In genomic region chr3:74605437-74605836, GRCh38 we compare ENCODE assay signal across 19 cellular contexts. TPM values are rescaled to one million over a fixed set of nuclear protein-coding genes. Genes with fewer than 3 reads are reported as not detected.
DNase-seq lines count a peak whose midpoint lies in the region; ATAC-seq, FAIRE-seq and TF ChIP-seq lines count a peak whose summit lies in the region.
"Had no signal": no experiment of that assay in that cellular context is flagged by ENCODE, and none has a peak within 500 bp of the region (broad histone marks: within the 10 kb centered on the region; RNA-seq: fewer than 3 reads in every experiment).

No MANE protein-coding gene starts in this region.

- FAIRE-seq in K562 (lab: Jason Lieb, UNC) = no peak
- FAIRE-seq: GM12892, H54 had no signal

- H3K36me3 ChIP-seq in BE2C (no peaks in the 10 kb centered on the region), K562 (ENCODE audit: control insufficient read depth, insufficient read depth, low read length) (no peaks in the 10 kb centered on the region), upper lobe of left lung (no peaks in the 10 kb centered on the region)

- CTCF ChIA-PET in K562 (lab: Yijun Ruan, JAX; ENCODE audit: low intra/inter-chr PET ratio) = no interaction called here

- H3K4me3 ChIP-seq in BE2C (ENCODE audit: low read depth, low read length) (no peak overlapping the region), K562 (no peak overlapping the region), upper lobe of left lung (no peak overlapping the region)
- H3K4me3 ChIP-seq: GM23338 had no signal

- TF ChIP-seq CTCF in BE2C (IDR thresholded peaks at IDR 0.05; ENCODE audit: low read depth, low read length) (no peak), K562 (IDR thresholded peaks at IDR 0.05 in 2 of 3, conservative IDR thresholded peaks at IDR 0.05 in 1 of 3; ENCODE audit: insufficient read depth in 2 of 3, low read depth in 1 of 3, low read length in 3 of 3) (no peak), upper lobe of left lung (IDR thresholded peaks at IDR 0.05) (no peak)

- no peaks in the 10 kb centered on the region for H3K9me3 ChIP-seq in BE2C
- no peaks in the 10 kb centered on the region for H3K9me3 ChIP-seq in K562 (replicated peaks; ENCODE audit: control insufficient read depth, insufficient read depth, low read depth, low read length)
- H3K9me3 ChIP-seq in upper lobe of left lung = no peaks in the 10 kb centered on the region

- DNase-seq in BE2C (peak; percentile 41), COR-L47 (lab: John Stamatoyannopoulos, UW) (peak; percentile 13), NCI-H748 (lab: John Stamatoyannopoulos, UW; ENCODE audit: unreplicated experiment) (peak; percentile 70), K562 (ENCODE audit: extremely low read depth in 1 of 4, low spot score in 3 of 4) (no peak), T-helper 9 cell (no peak), RKO (ENCODE audit: low spot score) (no peak), upper lobe of left lung (no peak)
- DNase-seq: ACHN; CD4-positive, alpha-beta T cell; DMS153; DMS79; GDM1; HFFc6 had no signal

- H2AFZ ChIP-seq in K562 (ENCODE audit: low read depth, low read length) = no peak overlapping the region
- H2AFZ ChIP-seq: GM23338 had no signal

- POLR2A ChIA-PET in K562 (lab: Yijun Ruan, JAX) = interaction anchor here (0.5 kb wide), 1 partner anchor 11 kb away, joined by 3 read pairs; no protein-coding TSS in a partner anchor

- no TSS peak for BruUV-seq in K562 (replicated peaks; lab: Mats Ljungman, UMichigan)

- TF ChIP-seq EP300 in K562 (IDR thresholded peaks at IDR 0.05; ENCODE audit: low read length) = no peak
- no peak for TF ChIP-seq EP300 in upper lobe of left lung (IDR thresholded peaks at IDR 0.05)

- ATAC-seq in K562 (no peak), upper lobe of left lung (ENCODE audit: low FRiP score in 2 of 2) (no peak)
- ATAC-seq: GM23338, HCT116 had no signal

- peaks cover 23% of the 10 kb centered on the region for H3K27me3 ChIP-seq in BE2C
- no peaks in the 10 kb centered on the region for H3K27me3 ChIP-seq in K562 (ENCODE audit: control insufficient read depth in 2 of 2, insufficient read depth in 2 of 2, low read length in 2 of 2)
- no peaks in the 10 kb centered on the region for H3K27me3 ChIP-seq in upper lobe of left lung

- H3K9me1 ChIP-seq in K562 (ENCODE audit: control insufficient read depth, insufficient read depth, low read length) = no peaks in the 10 kb centered on the region

- WGBS in K562 (ENCODE audit: insufficient coverage, low coverage, missing lambda C conversion rate) = 0% methylated on average over 3 of the region's 3 CpGs
- WGBS in upper lobe of left lung, 2 donors = 81 to 90% methylated on average over 3 of the region's 3 CpGs

- no peak for TF ChIP-seq POLR2A in K562 (conservative IDR thresholded peaks at IDR 0.05)
- no peak for TF ChIP-seq POLR2A in upper lobe of left lung (IDR thresholded peaks at IDR 0.05)

- H3K27ac ChIP-seq in K562 (ENCODE audit: extremely low read depth, low read depth, low read length) = no peak overlapping the region
- no peak overlapping the region for H3K27ac ChIP-seq in upper lobe of left lung
- H3K27ac ChIP-seq: C4-2B, HL-60 had no signal

- H3K4me2 ChIP-seq in K562 (ENCODE audit: insufficient read depth, low read length) = no peak overlapping the region
- H3K4me2 ChIP-seq: GM23338 had no signal

- no peaks in the 10 kb centered on the region for H4K20me1 ChIP-seq in K562 (replicated peaks; ENCODE audit: control insufficient read depth, insufficient read depth, low read length)

- in situ Hi-C loops in K562 (cut with MboI) = no loop called here

- no peak overlapping the region for H3K9ac ChIP-seq in K562 (ENCODE audit: insufficient read depth in 1 of 2, low read depth in 2 of 2, low read length in 2 of 2)

- H3K4me1 ChIP-seq in BE2C (no peaks in the 10 kb centered on the region), K562 (replicated peaks in 1 of 2; ENCODE audit: control insufficient read depth in 2 of 2, insufficient read depth in 2 of 2, low read length in 2 of 2) (no peaks in the 10 kb centered on the region), upper lobe of left lung (no peaks in the 10 kb centered on the region)

- TF ChIP-seq RAD21 in K562 (CRISPR knock-in tag; conservative IDR thresholded peaks at IDR 0.05 in 1 of 2, IDR thresholded peaks at IDR 0.05 in 1 of 2) = no peak

- no peaks in the 10 kb centered on the region for H3K79me2 ChIP-seq in K562 (ENCODE audit: control insufficient read depth, insufficient read depth, low read length)

- intact Hi-C loops in K562 (cut with micrococcal nuclease) = no loop called here

TF ChIP-seq in K562, 482 proteins besides CTCF, POLR2A, EP300 and RAD21:
- TF ChIP-seq NFIC (IDR thresholded peaks at IDR 0.05) = 0 out of 2 replicates have a peak, but pooled peaks have one; percentile 6
- no peak for TF ChIP-seq ETS2 (tag; IDR thresholded peaks at IDR 0.05; ENCODE audit: borderline replicate concordance, poor library complexity, severe bottlenecking)
- TF ChIP-seq, protein P1, sequence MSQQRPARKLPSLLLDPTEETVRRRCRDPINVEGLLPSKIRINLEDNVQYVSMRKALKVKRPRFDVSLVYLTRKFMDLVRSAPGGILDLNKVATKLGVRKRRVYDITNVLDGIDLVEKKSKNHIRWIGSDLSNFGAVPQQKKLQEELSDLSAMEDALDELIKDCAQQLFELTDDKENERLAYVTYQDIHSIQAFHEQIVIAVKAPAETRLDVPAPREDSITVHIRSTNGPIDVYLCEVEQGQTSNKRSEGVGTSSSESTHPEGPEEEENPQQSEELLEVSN (IDR thresholded peaks at IDR 0.05; ENCODE audit: borderline replicate concordance in 1 of 2, extremely low read depth in 1 of 2, insufficient read depth in 1 of 2, insufficient read length in 1 of 2, low read depth in 1 of 2, low read length in 1 of 2, poor library complexity in 1 of 2, severe bottlenecking in 1 of 2) = no peak
- TF ChIP-seq GABPB1 (CRISPR knock-in tag; IDR thresholded peaks at IDR 0.05) = no peak

RNA-seq across cellular contexts. Expression of gene CNTN3, which starts 9.0 kb away (rescaled TPM):
- polyA plus RNA-seq in BE2C (2012; ENCODE audit: insufficient read depth, insufficient read length, low read depth) = not detected
- not detected in 2 replicates for total RNA-seq in K562 (2011; cell fraction: chromatin; rRNA removed; ENCODE audit: low replicate concordance)
- not detected in 2 replicates for total RNA-seq in K562 (2011; cell fraction: nucleolus; rRNA removed)
- total RNA-seq in K562 (2011; cell fraction: nucleoplasm; rRNA removed) = not detected in 2 replicates
- 0.04 TPM in 1 of 2 replicates, not detected in the other for total RNA-seq in K562 (2014; rRNA removed)
- total RNA-seq in K562 (2014; rRNA removed; fragmentation: Illumina TruSeq; extraction: Trizol) = 0.04 and 0.06 TPM in 2 replicates
- 0.04 and 0.07 TPM in 2 replicates for total RNA-seq in K562 (2015; rRNA removed; fragmentation: Illumina TruSeq; extraction: Trizol)
- total RNA-seq in K562 (2021) = 0.04 TPM in 1 of 2 replicates, not detected in the other
- polyA plus RNA-seq in K562 (2011; rRNA removed) = not detected in 2 replicates
- polyA plus RNA-seq in K562 (2011; cell fraction: cytosol; rRNA removed) = not detected in 2 replicates
- polyA plus RNA-seq in K562 (2011; cell fraction: nucleus; rRNA removed) = not detected in 2 replicates
- polyA plus RNA-seq in K562 (2012) = 0.04 and 0.10 TPM in 2 replicates
- 0.01 and 0.03 TPM in 2 replicates for polyA plus RNA-seq in K562 (2014; fragmentation: Illumina TruSeq; extraction: Trizol)
- under 1 TPM; 0.03 TPM for polyA plus RNA-seq in K562 (2014; fragmentation: Nextera tagmentation; extraction: Ambion mirVana)
- polyA plus RNA-seq in K562 (2014; rRNA removed) = 0.12 TPM in 1 of 2 replicates, not detected in the other
- not detected in 2 replicates for polyA minus RNA-seq in K562 (2011; rRNA and poly(A)+ RNA removed)
- polyA minus RNA-seq in K562 (2011; cell fraction: cytosol; rRNA and poly(A)+ RNA removed) = not detected in 2 replicates
- polyA minus RNA-seq in K562 (2011; cell fraction: nucleus; rRNA and poly(A)+ RNA removed) = not detected in 2 replicates
- 1 to 10 TPM in 4 of 6 donors, under 1 TPM in 2; 0.55 to 5.2 (median 1.2) TPM for total RNA-seq in upper lobe of left lung
- total RNA-seq: CD4-positive, alpha-beta T cell had no signal

Comparison
In these comparisons a context has a peak if more than half of its experiments do, and no peak if none do; other contexts are left out.
1. DNase-seq: peak in BE2C (single experiment), COR-L47 (single experiment) and NCI-H748 (single experiment); none in K562 (0 of 4), T-helper 9 cell (single experiment), RKO (single experiment) and upper lobe of left lung (0 of 2).